In the genomic region with DNA sequence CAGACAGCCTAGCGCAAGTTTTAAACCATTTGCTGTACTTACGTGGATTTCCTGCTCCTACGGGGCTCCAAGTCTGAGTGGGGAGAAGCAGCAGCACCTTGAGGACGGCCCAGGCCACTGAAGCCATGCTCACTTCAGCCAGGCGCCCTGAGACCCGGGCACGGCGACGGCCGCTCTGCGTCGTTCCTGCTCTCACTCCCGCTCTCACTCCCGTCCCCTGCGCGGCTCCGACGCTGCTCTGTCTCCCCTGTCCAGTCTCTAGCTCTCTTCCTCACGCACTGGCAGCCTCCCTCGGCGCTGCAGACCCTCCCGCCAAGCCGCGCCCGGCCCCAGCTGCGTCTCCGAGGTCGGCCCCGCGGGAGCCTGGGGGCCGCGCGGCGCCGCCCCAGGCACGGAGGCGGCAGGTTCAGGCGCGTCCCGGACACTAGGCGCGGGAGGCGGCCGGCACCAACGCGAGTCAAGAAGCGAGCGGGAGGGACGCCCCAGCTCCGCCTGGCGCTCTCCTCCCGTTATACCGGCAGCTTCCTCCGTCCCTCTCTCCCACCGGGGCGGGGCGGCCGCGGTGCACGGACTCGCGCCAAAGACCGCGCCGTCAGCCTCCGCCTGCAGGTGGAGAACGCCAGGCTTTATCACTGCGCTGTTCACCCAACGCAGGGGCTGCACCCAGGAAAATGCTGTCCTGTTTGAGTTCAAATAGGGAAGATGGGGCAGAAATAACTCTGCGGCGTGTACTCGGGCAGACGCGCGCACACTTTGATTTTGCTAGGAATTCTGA, we compare ENCODE assay signal across 8 cellular contexts. TPM values are rescaled to one million over a fixed set of nuclear protein-coding genes. Genes with fewer than 3 reads are reported as not detected.
DNase-seq lines count a peak whose midpoint lies in the region; ATAC-seq and TF ChIP-seq lines count a peak whose summit lies in the region.
"Not testable (repeated sequence)": the region's sequence is repeated elsewhere in the genome, so short reads cannot be mapped to it uniquely, and the experiment has no call there.

A gene (minus strand): TSS at position 459 of the 775 bp plus-strand sequence. CDS start 332 bp downstream, at position 127.

- not testable (repeated sequence) for H3K36me3 Mint-ChIP-seq in H9 (ENCODE audit: insufficient read depth in 1 of 3, low read depth in 3 of 3); neural crest cell (ENCODE audit: low read depth)

- ATAC-seq in Panc1, result 0 out of 2 replicates have a peak, but pooled peaks have one; percentile 69

- DNase-seq in H9; Panc1 (ENCODE audit: low read depth, low spot score); esophagus squamous epithelium (lab: John Stamatoyannopoulos, UW); iPS DF 6.9 (ENCODE audit: low read depth, low spot score): not testable (repeated sequence)
- DNase-seq in mammary epithelial cell (peak; percentile 69), neural crest cell (ENCODE audit: low read depth, low spot score) (peak; percentile 2)

- H3K23ac ChIP-seq in H9 (ENCODE audit: insufficient read length, low read depth, low read length), result not testable (repeated sequence)

- H3K23me2 ChIP-seq in H9 (ENCODE audit: insufficient read length, low read depth, low read length, poor library complexity, severe bottlenecking), result not testable (repeated sequence)

- H3K27me3 Mint-ChIP-seq in H9 (ENCODE audit: low read depth) (peaks cover 15% of the 10 kb centered on the region), neural crest cell (ENCODE audit: low read depth) (peaks cover 18% of the 10 kb centered on the region)

- not testable (repeated sequence) for H4K8ac ChIP-seq in H9 (replicated peaks; ENCODE audit: insufficient read length, low read depth, low read length)

- intact Hi-C loops in Panc1 (cut with micrococcal nuclease; ENCODE audit: unreplicated experiment); mammary epithelial cell (cut with micrococcal nuclease); esophagus squamous epithelium (cut with DNase I): not testable (repeated sequence)

- H3K4me3 ChIP-seq in Panc1 (ENCODE audit: low read depth in 2 of 2, low read length in 2 of 2) (peak within 1 kb of the TSS; percentile 30 to 76), mammary epithelial cell (replicated peaks in 1 of 3; ENCODE audit: insufficient read depth in 1 of 3, low read depth in 2 of 3, low read length in 3 of 3) (peak within 1 kb of the TSS in 2 of 3 experiments; percentile 52 to 70), esophagus squamous epithelium (peak within 1 kb of the TSS in 3 of 4 donors; percentile 30 to 59 (median 46)), iPS DF 6.9 (ENCODE audit: low read length) (peak within 1 kb of the TSS; percentile 49; the same call in 1 of the 2 replicates)
- H3K4me3 ChIP-seq in skeletal muscle tissue (ENCODE audit: low read length in 3 of 3); urinary bladder (ENCODE audit: low read depth, low read length): not testable (repeated sequence)

- H2BK15ac ChIP-seq in H9 (ENCODE audit: low read depth, low read length), result not testable (repeated sequence)

- H2BK20ac ChIP-seq in H9 (ENCODE audit: low read depth, low read length, poor library complexity, severe bottlenecking), result not testable (repeated sequence)

- not testable (repeated sequence) for H2BK120ac ChIP-seq in H9 (ENCODE audit: low read depth, low read length, poor library complexity, severe bottlenecking)

- H3K36me3 ChIP-seq in Panc1 (ENCODE audit: control insufficient read depth, insufficient read depth, low read length); mammary epithelial cell (ENCODE audit: insufficient read depth, low read length); esophagus squamous epithelium; iPS DF 6.9 (ENCODE audit: control insufficient read depth, insufficient read depth, low read length); skeletal muscle tissue (ENCODE audit: control insufficient read depth in 3 of 3, insufficient read depth in 3 of 3, low read length in 3 of 3); urinary bladder (ENCODE audit: insufficient read depth): not testable (repeated sequence)

- not testable (repeated sequence) for H3K79me1 ChIP-seq in H9 (ENCODE audit: insufficient read depth, low read depth, low read length, poor library complexity, severe bottlenecking)

- H3K4me1 ChIP-seq in H9 (ENCODE audit: insufficient read depth, low read length); Panc1 (ENCODE audit: control insufficient read depth, insufficient read depth, low read length); mammary epithelial cell (ENCODE audit: insufficient read depth, low read length); esophagus squamous epithelium; iPS DF 6.9 (ENCODE audit: control insufficient read depth, insufficient read depth, low read length); skeletal muscle tissue (ENCODE audit: control insufficient read depth in 3 of 3, insufficient read depth in 3 of 3, low read length in 3 of 3); urinary bladder (ENCODE audit: insufficient read depth): not testable (repeated sequence)

- H3K9me3 Mint-ChIP-seq in H9, neural crest cell: not testable (repeated sequence)

- in situ Hi-C loops in Panc1 (cut with HindIII; ENCODE audit: low pct_unique_long_range_greater_than_20kb, low sequenced_read_pairs); mammary epithelial cell (cut with MboI; ENCODE audit: low sequenced_read_pairs in 2 of 2): not testable (repeated sequence)

- not testable (repeated sequence) for H3K27ac ChIP-seq in H9 (ENCODE audit: insufficient read length, low read depth, low read length); Panc1 (ENCODE audit: low read length); iPS DF 6.9 (ENCODE audit: low read length); skeletal muscle tissue (ENCODE audit: low read depth, low read length); urinary bladder (ENCODE audit: low read depth)
- H3K27ac ChIP-seq in mammary epithelial cell (ENCODE audit: insufficient read depth, low read depth, low read length) (peak within 1 kb of the TSS; percentile 51), esophagus squamous epithelium (peak within 1 kb of the TSS in 2 of 4 donors; percentile 49 to 78)

- H3K79me2 ChIP-seq in H9 (ENCODE audit: insufficient read depth, low read length); mammary epithelial cell (ENCODE audit: insufficient read depth, low read length): not testable (repeated sequence)

- not testable (repeated sequence) for H3K4me2 ChIP-seq in H9 (ENCODE audit: insufficient read depth, insufficient read length, low read length)
- peak within 1 kb of the TSS; percentile 94 for H3K4me2 ChIP-seq in mammary epithelial cell (ENCODE audit: insufficient read depth, low read depth, low read length)

- TF ChIP-seq CTCF in H9 (conservative IDR thresholded peaks at IDR 0.05); Panc1 (IDR thresholded peaks at IDR 0.05); mammary epithelial cell (conservative IDR thresholded peaks at IDR 0.05 in 1 of 2, IDR thresholded peaks at IDR 0.05 in 1 of 2; ENCODE audit: extremely low read depth in 1 of 2, insufficient read depth in 1 of 2, low read depth in 1 of 2, low read length in 2 of 2); esophagus squamous epithelium (IDR thresholded peaks at IDR 0.05); neural crest cell (conservative IDR thresholded peaks at IDR 0.05): not testable (repeated sequence)

- not testable (repeated sequence) for H3K27ac Mint-ChIP-seq in H9; neural crest cell (ENCODE audit: unreplicated experiment)

- BruUV-seq in Panc1 (replicated peaks; lab: Mats Ljungman, UMichigan); mammary epithelial cell (replicated peaks; lab: Mats Ljungman, UMichigan): not testable (repeated sequence)

- not testable (repeated sequence) for H3K56ac ChIP-seq in H9 (ENCODE audit: insufficient read length, low read depth, low read length)

- H3K4me3 Mint-ChIP-seq in H9 (peak within 1 kb of the TSS; percentile 58 to 78), neural crest cell (peak within 1 kb of the TSS; percentile 89)

- H2AK5ac ChIP-seq in H9 (ENCODE audit: insufficient read length, low read length), result not testable (repeated sequence)

- not testable (repeated sequence) for H2BK5ac ChIP-seq in H9 (ENCODE audit: insufficient read length, low read length)

- H4K91ac ChIP-seq in H9 (ENCODE audit: insufficient read length, low read depth, low read length), result not testable (repeated sequence)

- not testable (repeated sequence) for H2BK12ac ChIP-seq in H9 (ENCODE audit: insufficient read length, low read depth, low read length)

- not testable (repeated sequence) for H3K18ac ChIP-seq in H9 (ENCODE audit: insufficient read length, low read depth, low read length)

- not testable (repeated sequence) for H4K5ac ChIP-seq in H9 (ENCODE audit: insufficient read length, low read depth, low read length)

- not testable (repeated sequence) for H3T11ph ChIP-seq in H9 (ENCODE audit: low read length)

- CTCF ChIA-PET in Panc1 (lab: Charles Lee); mammary epithelial cell (lab: Charles Lee; ENCODE audit: low non-redundant PET): not testable (repeated sequence)

- not testable (repeated sequence) for H3K14ac ChIP-seq in H9 (ENCODE audit: insufficient read depth, low read length)

- dilution Hi-C loops in mammary epithelial cell (cut with HindIII; ENCODE audit: low sequenced_read_pairs), result not testable (repeated sequence)

- H3K9me3 ChIP-seq in H9 (ENCODE audit: control insufficient read depth, low read depth, low read length); Panc1 (ENCODE audit: control insufficient read depth, insufficient read depth, low read depth, low read length); mammary epithelial cell (replicated peaks; ENCODE audit: insufficient read depth, low read length); esophagus squamous epithelium; iPS DF 6.9 (ENCODE audit: control insufficient read depth, insufficient read depth, low read length); skeletal muscle tissue (ENCODE audit: control insufficient read depth in 3 of 3, low read length in 3 of 3): not testable (repeated sequence)

- H3K4me1 Mint-ChIP-seq in H9, result peaks cover 11 to 12% of the 10 kb centered on the region in 2 experiments
- H3K4me1 Mint-ChIP-seq in neural crest cell, result peaks cover 12% of the 10 kb centered on the region

- POLR2A ChIA-PET in Panc1 (lab: Charles Lee), result not testable (repeated sequence)

- not testable (repeated sequence) for TF ChIP-seq POLR2A in esophagus squamous epithelium (IDR thresholded peaks at IDR 0.05)

- not testable (repeated sequence) for H3K9ac ChIP-seq in H9 (ENCODE audit: extremely low read depth, insufficient read length, low read length); mammary epithelial cell (ENCODE audit: insufficient read depth, low read length); skeletal muscle tissue (ENCODE audit: low read depth in 1 of 3, low read length in 3 of 3)

- not testable (repeated sequence) for H4K20me1 ChIP-seq in H9 (ENCODE audit: control insufficient read depth, insufficient read depth, insufficient read length); mammary epithelial cell (ENCODE audit: insufficient read depth, low read length)

- WGBS in H9 (ENCODE audit: extremely low coverage, insufficient read length, low lambda C conversion rate), result no CpG with 5 or more reads among the region's 75 CpGs
- WGBS in mammary epithelial cell (ENCODE audit: low coverage, missing lambda C conversion rate), result no CpG with 5 or more reads among the region's 75 CpGs
- 0% methylated on average over 1 of the region's 75 CpGs; no CpG with 5 or more reads in 1 of the 2 donors for WGBS in esophagus squamous epithelium, 2 donors
- WGBS in iPS DF 6.9 (ENCODE audit: insufficient coverage, insufficient read length), result no CpG with 5 or more reads among the region's 75 CpGs
- under 1% methylated on average over 51 of the region's 75 CpGs for WGBS in urinary bladder

- H2AFZ ChIP-seq in H9 (ENCODE audit: low read length); mammary epithelial cell (ENCODE audit: low read depth, low read length): not testable (repeated sequence)

- H3K4ac ChIP-seq in H9 (ENCODE audit: low read depth, low read length), result not testable (repeated sequence)

- H3K27me3 ChIP-seq in H9 (ENCODE audit: insufficient read depth, low read length); Panc1 (ENCODE audit: control insufficient read depth, insufficient read depth, low read length); mammary epithelial cell (ENCODE audit: insufficient read depth, low read length); esophagus squamous epithelium; iPS DF 6.9 (ENCODE audit: control insufficient read depth, insufficient read depth, low read length); skeletal muscle tissue (ENCODE audit: control insufficient read depth in 3 of 3, insufficient read depth in 3 of 3, low read length in 3 of 3): not testable (repeated sequence)

RNA-seq across cellular contexts. Expression of the gene that starts here (rescaled TPM):
- total RNA-seq in H9 (2021) (4.6 and 4.7 TPM in 2 replicates), Panc1 (2021; ENCODE audit: unreplicated experiment) (8.1 TPM), mammary epithelial cell (10 to 100 TPM; 22.8 to 38.0 TPM), esophagus squamous epithelium (10 to 100 TPM in 2 of 4 donors, 1 to 10 TPM in 2; 7.1 to 62.0 (median 10.1) TPM), neural crest cell (9.4 and 10.0 TPM in 2 replicates), skeletal muscle tissue (14.6 TPM), urinary bladder (50.2 TPM)
- 9.1 TPM for polyA plus RNA-seq in Panc1 (2012; ENCODE audit: insufficient read length)
- polyA plus RNA-seq in mammary epithelial cell (6.9 TPM), urinary bladder (14.0 TPM)
- polyA minus RNA-seq in mammary epithelial cell, result 20.4 TPM
